33 cellular contexts compared by ENCODE assay signal in genomic region chr11:61087426-61088119, GRCh38. TPM values are rescaled to one million over a fixed set of nuclear protein-coding genes. Genes with fewer than 3 reads are reported as not detected.
DNase-seq lines count a peak whose midpoint lies in the region; ATAC-seq and TF ChIP-seq lines count a peak whose summit lies in the region.
"Had no signal": no experiment of that assay in that cellular context is flagged by ENCODE, and none has a peak within 500 bp of the region (broad histone marks: within the 10 kb centered on the region; RNA-seq: fewer than 3 reads in every experiment).

No MANE protein-coding gene starts in this region.

- CTCF ChIA-PET in activated CD8-positive, alpha-beta memory T cell treated with anti-CD3 and anti-CD28 coated beads, Interleukin-2, amount 10 ng/mL, durations not matched to agents 7 days and 5 days (lab: Charles Lee): interaction anchor here (0.9 to 2.0 kb wide), 6 partner anchors 11 to 116 kb away, joined by 3 to 5 read pairs (median 4); partner anchors contain the start of gene CD6
- CTCF ChIA-PET in CD4-positive, alpha-beta T cell (lab: Charles Lee): no interaction called here
- CTCF ChIA-PET in activated CD4-positive, alpha-beta memory T cell treated with anti-CD3 and anti-CD28 coated beads, Interleukin-2, amount 10 ng/mL, durations not matched to agents 7 days and 5 days (lab: Charles Lee): interaction anchor here (1.7 to 3.4 kb wide), 2 partner anchors 42 to 116 kb away, joined by 3 to 9 read pairs; partner anchors contain the start of gene CD6

- intact Hi-C loops in CD4-positive, alpha-beta T cell (cut with DNase I, micrococcal nuclease): no loop called here

- no peak for ATAC-seq in activated CD8-positive, alpha-beta memory T cell treated with anti-CD3 and anti-CD28 coated beads, Interleukin-2, amount 10 ng/mL, durations not matched to agents 7 days and 5 days
- no peak for ATAC-seq in CD4-positive, alpha-beta T cell (ENCODE audit: poor library complexity)
- ATAC-seq in GM18858 (IDR thresholded peaks at IDR 0.05; ENCODE audit: unreplicated experiment) (no peak), GM21360 (IDR thresholded peaks at IDR 0.05; ENCODE audit: unreplicated experiment) (no peak)
- ATAC-seq: foreskin keratinocyte; left lung; stimulated activated naive CD8-positive, alpha-beta T cell treated with anti-CD3 and anti-CD28 coated beads, Interleukin-15, amount 100 ng/mL, for 72 hours; T-helper 17 cell had no signal

- H3K9me3 Mint-ChIP-seq in activated CD8-positive, alpha-beta memory T cell treated with anti-CD3 and anti-CD28 coated beads, Interleukin-2, amount 10 ng/mL, durations not matched to agents 7 days and 5 days (ENCODE audit: low read depth): peaks cover 2% of the 10 kb centered on the region
- H3K9me3 Mint-ChIP-seq in CD4-positive, alpha-beta T cell: peaks cover 3% of the 10 kb centered on the region
- peaks cover 4% of the 10 kb centered on the region for H3K9me3 Mint-ChIP-seq in activated CD4-positive, alpha-beta memory T cell treated with anti-CD3 and anti-CD28 coated beads, Interleukin-2, amount 10 ng/mL, durations not matched to agents 7 days and 5 days
- H3K9me3 Mint-ChIP-seq: neural crest cell had no signal

- peak; percentile 50 for DNase-seq in activated CD8-positive, alpha-beta memory T cell treated with anti-CD3 and anti-CD28 coated beads for 24 hours
- DNase-seq in activated CD8-positive, alpha-beta memory T cell treated with anti-CD3 and anti-CD28 coated beads, Interleukin-2, amount 10 ng/mL, durations not matched to agents 7 days and 5 days: no peak
- DNase-seq in CD4-positive, alpha-beta T cell: no peak
- no peak for DNase-seq in activated CD4-positive, alpha-beta memory T cell treated with anti-CD3 and anti-CD28 coated beads, Interleukin-2, amount 10 ng/mL, durations not matched to agents 7 days and 5 days
- peak; percentile 52 for DNase-seq in coronary artery (ENCODE audit: low spot score)
- DNase-seq in GM19238 (ENCODE audit: insufficient read length, low spot score): no peak
- DNase-seq: activated gamma-delta T cell; adrenal gland; BE2C; DMS153; dorsolateral prefrontal cortex; esophagus squamous epithelium; foreskin keratinocyte; head of caudate nucleus; islet precursor cell; left lung; mesenchymal stem cell; MM.1S; NCI-H1105 treated with DMSO at 0.1 percent for 48 hours; NCI-H2029 treated with DMSO at 0.1 percent for 48 hours; NCI-H526 treated with DMSO at 0.1 percent for 48 hours; NK-92 treated with Interleukin-12 subunit alpha and Interleukin-12 subunit beta, amount 100 ng/mL, for 24 hours; stimulated activated CD4-positive, alpha-beta T cell treated with anti-CD3 and anti-CD28 coated beads, Interleukin-1b, Interleukin-23, amount 100 ng/mL, for 48 hours; stimulated activated naive CD8-positive, alpha-beta T cell treated with anti-CD3 and anti-CD28 coated beads, Interleukin-15, amount 100 ng/mL, for 72 hours; T-helper 17 cell had no signal

- H3K27ac Mint-ChIP-seq in activated CD8-positive, alpha-beta memory T cell treated with anti-CD3 and anti-CD28 coated beads, Interleukin-2, amount 10 ng/mL, durations not matched to agents 7 days and 5 days: no peak overlapping the region
- peak overlapping the region; percentile 63 for H3K27ac Mint-ChIP-seq in CD4-positive, alpha-beta T cell
- peak overlapping the region; percentile 0 for H3K27ac Mint-ChIP-seq in activated CD4-positive, alpha-beta memory T cell treated with anti-CD3 and anti-CD28 coated beads, Interleukin-2, amount 10 ng/mL, durations not matched to agents 7 days and 5 days

- no peak for TF ChIP-seq CTCF in CD4-positive, alpha-beta T cell (IDR thresholded peaks at IDR 0.05)
- no peak for TF ChIP-seq CTCF in coronary artery (IDR thresholded peaks at IDR 0.05)

- POLR2A ChIA-PET in CD4-positive, alpha-beta T cell (lab: Charles Lee): interaction anchor here (0.8 to 2.1 kb wide), 5 partner anchors 11 to 41 kb away, joined by 3 to 7 read pairs (median 3); partner anchors contain the start of gene CD5
- POLR2A ChIA-PET in activated CD4-positive, alpha-beta memory T cell treated with anti-CD3 and anti-CD28 coated beads, Interleukin-2, amount 10 ng/mL, durations not matched to agents 7 days and 5 days (lab: Charles Lee): interaction anchor here (0.8 to 7.5 kb wide), 8 partner anchors 7 to 116 kb away, joined by 3 to 133 read pairs (median 6); partner anchors contain the start of genes CD5 and CD6

- no peak overlapping the region for H3K4me3 ChIP-seq in coronary artery
- H3K4me3 ChIP-seq: adrenal gland, dorsolateral prefrontal cortex, esophagus squamous epithelium, HAP-1, left lung, right atrium auricular region, vagina had no signal

- peaks cover 3% of the 10 kb centered on the region for H3K36me3 Mint-ChIP-seq in activated CD8-positive, alpha-beta memory T cell treated with anti-CD3 and anti-CD28 coated beads, Interleukin-2, amount 10 ng/mL, durations not matched to agents 7 days and 5 days
- H3K36me3 Mint-ChIP-seq in CD4-positive, alpha-beta T cell (ENCODE audit: low read depth): no peaks in the 10 kb centered on the region
- H3K36me3 Mint-ChIP-seq in activated CD4-positive, alpha-beta memory T cell treated with anti-CD3 and anti-CD28 coated beads, Interleukin-2, amount 10 ng/mL, durations not matched to agents 7 days and 5 days (ENCODE audit: low read depth): peaks cover 9% of the 10 kb centered on the region

- H3K4me3 Mint-ChIP-seq in activated CD8-positive, alpha-beta memory T cell treated with anti-CD3 and anti-CD28 coated beads, Interleukin-2, amount 10 ng/mL, durations not matched to agents 7 days and 5 days: no peak overlapping the region
- peak overlapping the region; percentile 8 for H3K4me3 Mint-ChIP-seq in CD4-positive, alpha-beta T cell
- no peak overlapping the region for H3K4me3 Mint-ChIP-seq in activated CD4-positive, alpha-beta memory T cell treated with anti-CD3 and anti-CD28 coated beads, Interleukin-2, amount 10 ng/mL, durations not matched to agents 7 days and 5 days
- H3K4me3 Mint-ChIP-seq: neural crest cell, T-helper 17 cell had no signal

- no peaks in the 10 kb centered on the region for H3K9me3 ChIP-seq in CD4-positive, alpha-beta T cell (ENCODE audit: control insufficient read depth, low read length)
- H3K9me3 ChIP-seq: adrenal gland, BE2C, esophagus squamous epithelium, HAP-1, left lung, right atrium auricular region, vagina had no signal

- H3K27ac ChIP-seq in CD4-positive, alpha-beta T cell (ENCODE audit: low read depth, low read length): no peak overlapping the region
- H3K27ac ChIP-seq in coronary artery: no peak overlapping the region
- H3K27ac ChIP-seq: adrenal gland, dorsolateral prefrontal cortex, esophagus squamous epithelium, foreskin keratinocyte, HL-60, left lung, parathyroid adenoma, right atrium auricular region, vagina had no signal

- H3K27me3 ChIP-seq in CD4-positive, alpha-beta T cell (ENCODE audit: control insufficient read depth, insufficient read depth, low read length): no peaks in the 10 kb centered on the region
- H3K27me3 ChIP-seq: adrenal gland, BE2C, dorsolateral prefrontal cortex, left lung, right atrium auricular region, vagina had no signal

- H3K27me3 Mint-ChIP-seq in activated CD8-positive, alpha-beta memory T cell treated with anti-CD3 and anti-CD28 coated beads, Interleukin-2, amount 10 ng/mL, durations not matched to agents 7 days and 5 days: no peaks in the 10 kb centered on the region
- no peaks in the 10 kb centered on the region for H3K27me3 Mint-ChIP-seq in CD4-positive, alpha-beta T cell
- no peaks in the 10 kb centered on the region for H3K27me3 Mint-ChIP-seq in activated CD4-positive, alpha-beta memory T cell treated with anti-CD3 and anti-CD28 coated beads, Interleukin-2, amount 10 ng/mL, durations not matched to agents 7 days and 5 days
- H3K27me3 Mint-ChIP-seq: stimulated activated naive CD8-positive, alpha-beta T cell treated with anti-CD3 and anti-CD28 coated beads, Interleukin-15, amount 100 ng/mL, for 72 hours; T-helper 17 cell had no signal

- H3K4me1 Mint-ChIP-seq in activated CD8-positive, alpha-beta memory T cell treated with anti-CD3 and anti-CD28 coated beads, Interleukin-2, amount 10 ng/mL, durations not matched to agents 7 days and 5 days: peaks cover 35% of the 10 kb centered on the region
- peaks cover 51% of the 10 kb centered on the region for H3K4me1 Mint-ChIP-seq in CD4-positive, alpha-beta T cell (ENCODE audit: low read depth)
- peaks cover 58% of the 10 kb centered on the region for H3K4me1 Mint-ChIP-seq in activated CD4-positive, alpha-beta memory T cell treated with anti-CD3 and anti-CD28 coated beads, Interleukin-2, amount 10 ng/mL, durations not matched to agents 7 days and 5 days

RNA-seq across cellular contexts. Expression of gene CD5, which starts 14.7 kb away (rescaled TPM):
- total RNA-seq in activated CD8-positive, alpha-beta memory T cell treated with anti-CD3 and anti-CD28 coated beads, Interleukin-2, amount 10 ng/mL, durations not matched to agents 7 days and 5 days: 100 to 1,000 TPM; 134 to 152 TPM
- total RNA-seq in CD4-positive, alpha-beta T cell: 100 to 1,000 TPM; 421 to 423 TPM
- 100 to 1,000 TPM; 359 to 373 TPM for total RNA-seq in activated CD4-positive, alpha-beta memory T cell treated with anti-CD3 and anti-CD28 coated beads, Interleukin-2, amount 10 ng/mL, durations not matched to agents 7 days and 5 days
- total RNA-seq: foreskin keratinocyte, neural crest cell had no signal

Comparison
In these comparisons a context has a peak if more than half of its experiments do, and no peak if none do; other contexts are left out.
1. DNase-seq: peak in activated CD8-positive, alpha-beta memory T cell treated with anti-CD3 and anti-CD28 coated beads for 24 hours (single experiment) and coronary artery (single experiment); none in activated CD8-positive, alpha-beta memory T cell treated with anti-CD3 and anti-CD28 coated beads, Interleukin-2, amount 10 ng/mL, durations not matched to agents 7 days and 5 days (single experiment), CD4-positive, alpha-beta T cell (0 of 10), activated CD4-positive, alpha-beta memory T cell treated with anti-CD3 and anti-CD28 coated beads, Interleukin-2, amount 10 ng/mL, durations not matched to agents 7 days and 5 days (single experiment) and GM19238 (single experiment).